28 cellular contexts compared by ENCODE assay signal in the genomic region with DNA sequence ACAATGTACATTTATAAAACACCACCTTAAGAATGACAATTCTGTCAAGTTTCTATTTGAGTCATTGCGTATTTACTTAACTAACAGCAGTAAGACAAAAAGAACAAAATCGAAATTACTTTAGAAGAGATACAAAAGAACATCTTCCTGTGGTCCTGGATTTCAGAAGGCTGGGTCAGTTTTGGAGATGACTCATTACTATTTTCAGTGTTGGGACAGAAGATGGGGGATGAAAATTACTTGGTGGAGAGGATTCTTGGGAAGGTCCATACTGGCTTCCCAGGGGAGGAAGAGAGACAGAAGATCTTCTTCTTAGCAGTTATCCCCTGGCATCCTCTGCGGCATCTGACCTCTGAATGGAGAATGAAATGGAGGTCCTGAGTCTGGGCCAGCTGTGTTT. TPM values are rescaled to one million over a fixed set of nuclear protein-coding genes. Genes with fewer than 3 reads are reported as not detected.
"Had no signal": no experiment of that assay in that cellular context is flagged by ENCODE, and none has a peak within 500 bp of the region (broad histone marks: within the 10 kb centered on the region; RNA-seq: fewer than 3 reads in every experiment).

No MANE protein-coding gene starts in this region.

- H3K27me3 ChIP-seq: esophagus squamous epithelium, heart left ventricle, right lobe of liver, spleen had no signal

- H3K27me3 Mint-ChIP-seq: dendritic cell treated with granulocyte-macrophage colony-stimulating factor and Interleukin-4, amounts not matched to agents 40 ng/mL and 50 ng/mL, for 4 days; natural killer cell treated with Interleukin-12 subunit alpha and Interleukin-12 subunit beta and Interleukin-15 and Interleukin-18, amount 100 ng/mL, for 72 hours; stimulated activated naive B cell treated with anti-CD40 and anti-IgM and Interleukin-4, amounts not matched to agents 10 μg/mL and 1 μg/mL and 100 μg/mL, for 72 hours; stimulated activated naive CD8-positive, alpha-beta T cell treated with anti-CD3 and anti-CD28 coated beads, Interleukin-15, amount 100 ng/mL, for 72 hours had no signal

- H3K36me3 Mint-ChIP-seq: natural killer cell treated with Interleukin-12 subunit alpha and Interleukin-12 subunit beta and Interleukin-15 and Interleukin-18, amount 100 ng/mL, for 72 hours; stimulated activated naive B cell treated with anti-CD40 and anti-IgM and Interleukin-4, amounts not matched to agents 10 μg/mL and 1 μg/mL and 100 μg/mL, for 72 hours had no signal

- H3K27ac ChIP-seq: epithelial cell of prostate, esophagus squamous epithelium, heart left ventricle, psoas muscle, right lobe of liver, spleen had no signal

- H3K4me3 Mint-ChIP-seq: dendritic cell treated with granulocyte-macrophage colony-stimulating factor and Interleukin-4, amounts not matched to agents 40 ng/mL and 50 ng/mL, for 4 days; effector memory CD8-positive, alpha-beta T cell; natural killer cell treated with Interleukin-12 subunit alpha and Interleukin-12 subunit beta and Interleukin-15 and Interleukin-18, amount 100 ng/mL, for 72 hours; stimulated activated naive B cell treated with anti-CD40 and anti-IgM and Interleukin-4, amounts not matched to agents 10 μg/mL and 1 μg/mL and 100 μg/mL, for 72 hours; stimulated activated naive CD8-positive, alpha-beta T cell treated with anti-CD3 and anti-CD28 coated beads, Interleukin-15, amount 100 ng/mL, for 72 hours had no signal

- H3K4me1 ChIP-seq: esophagus squamous epithelium, psoas muscle, right lobe of liver, spleen had no signal

- ATAC-seq: effector memory CD8-positive, alpha-beta T cell; heart left ventricle; left colon; left ventricle myocardium superior; natural killer cell treated with Interleukin-12 subunit alpha and Interleukin-12 subunit beta and Interleukin-15 and Interleukin-18, amount 100 ng/mL, for 72 hours; psoas muscle; right lobe of liver; stimulated activated naive B cell treated with anti-CD40 and anti-IgM and Interleukin-4, amounts not matched to agents 10 μg/mL and 1 μg/mL and 100 μg/mL, for 72 hours; stimulated activated naive CD8-positive, alpha-beta T cell treated with anti-CD3 and anti-CD28 coated beads, Interleukin-15, amount 100 ng/mL, for 72 hours had no signal

- H3K27ac Mint-ChIP-seq: dendritic cell treated with granulocyte-macrophage colony-stimulating factor and Interleukin-4, amounts not matched to agents 40 ng/mL and 50 ng/mL, for 4 days; effector memory CD8-positive, alpha-beta T cell; natural killer cell treated with Interleukin-12 subunit alpha and Interleukin-12 subunit beta and Interleukin-15 and Interleukin-18, amount 100 ng/mL, for 72 hours; stimulated activated naive B cell treated with anti-CD40 and anti-IgM and Interleukin-4, amounts not matched to agents 10 μg/mL and 1 μg/mL and 100 μg/mL, for 72 hours; stimulated activated naive CD8-positive, alpha-beta T cell treated with anti-CD3 and anti-CD28 coated beads, Interleukin-15, amount 100 ng/mL, for 72 hours had no signal

- H3K4me1 Mint-ChIP-seq: stimulated activated naive B cell treated with anti-CD40 and anti-IgM and Interleukin-4, amounts not matched to agents 10 μg/mL and 1 μg/mL and 100 μg/mL, for 72 hours; stimulated activated naive CD8-positive, alpha-beta T cell treated with anti-CD3 and anti-CD28 coated beads, Interleukin-15, amount 100 ng/mL, for 72 hours had no signal

- H3K4me3 ChIP-seq: esophagus squamous epithelium, heart left ventricle, lung, psoas muscle, right lobe of liver, spleen had no signal

- DNase-seq: effector memory CD8-positive, alpha-beta T cell; esophagus squamous epithelium; heart left ventricle; hippocampal formation; left colon; left ventricle myocardium superior; mesenchymal stem cell; midbrain; psoas muscle; retina; right lobe of liver; spleen; stimulated activated CD4-positive, alpha-beta T cell treated with anti-CD3 and anti-CD28 coated beads, Interleukin-15, amount 100 ng/mL, for 24 hours; stimulated activated CD4-positive, alpha-beta T cell treated with anti-CD3 and anti-CD28 coated beads, Interleukin-1b, Interleukin-23, amount 100 ng/mL, for 48 hours; stimulated activated CD4-positive, alpha-beta T cell treated with anti-CD3 and anti-CD28 coated beads, Interleukin-4, amount 100 ng/mL, for 4 hours; stimulated activated naive B cell treated with anti-CD40 and anti-IgM and Interleukin-4, amounts not matched to agents 10 μg/mL and 1 μg/mL and 100 μg/mL, for 72 hours; stimulated activated naive CD8-positive, alpha-beta T cell treated with anti-CD3 and anti-CD28 coated beads, Interleukin-15, amount 100 ng/mL, for 72 hours; substantia nigra had no signal

- H3K9me3 Mint-ChIP-seq: dendritic cell treated with granulocyte-macrophage colony-stimulating factor and Interleukin-4, amounts not matched to agents 40 ng/mL and 50 ng/mL, for 4 days; effector memory CD8-positive, alpha-beta T cell; stimulated activated naive CD8-positive, alpha-beta T cell treated with anti-CD3 and anti-CD28 coated beads, Interleukin-15, amount 100 ng/mL, for 72 hours had no signal

- H3K36me3 ChIP-seq: esophagus squamous epithelium, heart left ventricle, right lobe of liver, spleen had no signal

- H3K9me3 ChIP-seq: esophagus squamous epithelium, psoas muscle, right lobe of liver, spleen had no signal

RNA-seq across cellular contexts. Expression of a gene that starts 33.5 kb away (rescaled TPM):
- total RNA-seq: esophagus squamous epithelium; glomerular endothelial cell; heart left ventricle; kidney epithelial cell; left colon; left ventricle myocardium superior; lung; natural killer cell treated with Interleukin-12 subunit alpha and Interleukin-12 subunit beta and Interleukin-15 and Interleukin-18, amount 100 ng/mL, for 72 hours; omental fat pad; psoas muscle; right lobe of liver; skeletal muscle tissue; spleen; urinary bladder had no signal
- polyA plus RNA-seq: heart left ventricle, lung, psoas muscle, spleen, thymus, urinary bladder had no signal
